18 cellular contexts compared by ENCODE assay signal in genomic region chr11:495537-495931, GRCh38. TPM values are rescaled to one million over a fixed set of nuclear protein-coding genes. Genes with fewer than 3 reads are reported as not detected.
DNase-seq lines count a peak whose midpoint lies in the region; ATAC-seq and TF ChIP-seq lines count a peak whose summit lies in the region.
"Had no signal": no experiment of that assay in that cellular context is flagged by ENCODE, and none has a peak within 500 bp of the region (broad histone marks: within the 10 kb centered on the region; RNA-seq: fewer than 3 reads in every experiment).

No MANE protein-coding gene starts in this region.

- no peaks in the 10 kb centered on the region for H3K9me3 ChIP-seq in Caco-2

- in situ Hi-C loops in ACHN (cut with HindIII; ENCODE audit: low pct_ligation_motif_present, low pct_unique_long_range_greater_than_20kb, low sequenced_read_pairs) = no loop called here

- H3K27ac Mint-ChIP-seq in Caco-2 (ENCODE audit: unreplicated experiment) = peak overlapping the region; percentile 71
- H3K27ac Mint-ChIP-seq in WTC11 = peak overlapping the region; percentile 91; the same call in 1 of the 2 replicates
- H3K27ac Mint-ChIP-seq: B cell had no signal

- H3K4me3 Mint-ChIP-seq in Caco-2 (ENCODE audit: unreplicated experiment) = no peak overlapping the region
- H3K4me3 Mint-ChIP-seq in WTC11 = no peak overlapping the region
- H3K4me3 Mint-ChIP-seq: activated naive CD4-positive, alpha-beta T cell treated with anti-CD3 and anti-CD28 coated beads, Interleukin-2, amount 50 U/mL, for 24 hours; B cell; naive thymus-derived CD4-positive, alpha-beta T cell had no signal

- intact Hi-C loops in Caco-2 (cut with micrococcal nuclease; ENCODE audit: unreplicated experiment) = no loop called here

- H3K4me1 Mint-ChIP-seq in Caco-2 (ENCODE audit: low read depth, unreplicated experiment) (no peaks in the 10 kb centered on the region), WTC11 (no peaks in the 10 kb centered on the region)
- H3K4me1 Mint-ChIP-seq: activated naive CD4-positive, alpha-beta T cell treated with anti-CD3 and anti-CD28 coated beads, Interleukin-2, amount 50 U/mL, for 24 hours; B cell had no signal

- no peaks in the 10 kb centered on the region for H3K27me3 ChIP-seq in ACC112 (ENCODE audit: insufficient read depth, low read length)
- no peaks in the 10 kb centered on the region for H3K27me3 ChIP-seq in Caco-2 (replicated peaks; ENCODE audit: control insufficient read depth, insufficient read depth, low read length)
- no peaks in the 10 kb centered on the region for H3K27me3 ChIP-seq in layer of hippocampus (ENCODE audit: control insufficient read depth, insufficient read depth, low read length)

- H3K27me3 Mint-ChIP-seq in Caco-2 (ENCODE audit: insufficient read depth, unreplicated experiment) (no peaks in the 10 kb centered on the region), WTC11 (ENCODE audit: low read depth) (peaks cover 2% of the 10 kb centered on the region; the same call in 1 of the 2 replicates)
- H3K27me3 Mint-ChIP-seq: activated naive CD4-positive, alpha-beta T cell treated with anti-CD3 and anti-CD28 coated beads, Interleukin-2, amount 50 U/mL, for 24 hours; B cell; naive thymus-derived CD4-positive, alpha-beta T cell had no signal

- peaks cover 13% of the 10 kb centered on the region; the same call in 1 of the 2 replicates for H3K36me3 ChIP-seq in ACC112 (ENCODE audit: insufficient read depth, low read length)
- peaks cover 9% of the 10 kb centered on the region for H3K36me3 ChIP-seq in Caco-2 (ENCODE audit: control insufficient read depth, insufficient read depth, low read length)

- no peak for ATAC-seq in WTC11
- ATAC-seq in HG03095 (IDR thresholded peaks at IDR 0.05; ENCODE audit: unreplicated experiment) = no peak
- ATAC-seq: naive thymus-derived CD4-positive, alpha-beta T cell had no signal

- no peaks in the 10 kb centered on the region for H3K79me2 ChIP-seq in ACC112 (ENCODE audit: control insufficient read depth, insufficient read depth, low read length, unreplicated experiment)

- peaks cover 93% of the 10 kb centered on the region for H3K36me3 Mint-ChIP-seq in Caco-2 (ENCODE audit: insufficient read depth, unreplicated experiment)
- peaks cover 53% of the 10 kb centered on the region for H3K36me3 Mint-ChIP-seq in WTC11

- no peak overlapping the region for H2AFZ ChIP-seq in ACC112 (ENCODE audit: low read length, unreplicated experiment)

- H3K27ac ChIP-seq in ACC112 (ENCODE audit: low read depth, low read length) (0 out of 2 replicates have a peak overlapping the region, but pooled peaks have one; percentile 21), layer of hippocampus (ENCODE audit: low read depth, low read length) (peak overlapping the region; percentile 95)

- no TSS peak for BruUV-seq in Caco-2 (replicated peaks; lab: Mats Ljungman, UMichigan)

- no peak overlapping the region for H3K4me3 ChIP-seq in ACC112 (ENCODE audit: low read depth, low read length)
- no peak overlapping the region for H3K4me3 ChIP-seq in Caco-2 (ENCODE audit: low read depth, low read length)

- TF ChIP-seq CTCF in Caco-2 (IDR thresholded peaks at IDR 0.05; ENCODE audit: insufficient read depth in 1 of 2, low read depth in 1 of 2, low read length in 1 of 2, severe bottlenecking in 1 of 2, unreplicated experiment in 1 of 2) (no peak), WTC11 (IDR thresholded peaks at IDR 0.05) (no peak)

- DNase-seq in Caco-2 (no peak), WTC11 (ENCODE audit: low spot score) (no peak), NCI-H69 (lab: John Stamatoyannopoulos, UW) (no peak), ACHN (no peak)
- DNase-seq: activated CD4-positive, alpha-beta T cell treated with anti-CD3 and anti-CD28 coated beads, Interleukin-2, amount 50 U/mL, for 1 hour; activated T-cell treated with anti-CD3 and anti-CD28 coated beads, Interleukin-2, amount 50 U/mL, for 1 hour; effector CD4-positive, alpha-beta T cell; naive thymus-derived CD4-positive, alpha-beta T cell; NCI-H1694 treated with DMSO at 0.1 percent for 48 hours; NCI-H2227 treated with DMSO at 0.1 percent for 48 hours; small intestine; stimulated activated CD4-positive, alpha-beta T cell treated with anti-CD3 and anti-CD28 coated beads, Interleukin-4, amount 100 ng/mL, for 1 hour had no signal

- CTCF ChIA-PET in Caco-2 (lab: Charles Lee) = no interaction called here
- CTCF ChIA-PET in WTC11 (lab: Charles Lee) = no interaction called here

- H3K4me1 ChIP-seq in ACC112 (ENCODE audit: control insufficient read depth, insufficient read depth, low read length, unreplicated experiment) = no peaks in the 10 kb centered on the region
- no peaks in the 10 kb centered on the region for H3K4me1 ChIP-seq in Caco-2

- H3K9me3 Mint-ChIP-seq in Caco-2 (ENCODE audit: unreplicated experiment) (no peaks in the 10 kb centered on the region), WTC11 (peaks cover 14% of the 10 kb centered on the region)
- H3K9me3 Mint-ChIP-seq: activated naive CD4-positive, alpha-beta T cell treated with anti-CD3 and anti-CD28 coated beads, Interleukin-2, amount 50 U/mL, for 24 hours; naive thymus-derived CD4-positive, alpha-beta T cell had no signal

- POLR2A ChIA-PET in Caco-2 (lab: Charles Lee) = no interaction called here
- POLR2A ChIA-PET in WTC11 (lab: Charles Lee) = no interaction called here

TF ChIP-seq in WTC11, 78 proteins besides CTCF, POLR2A, EP300 and RAD21:
- TF ChIP-seq, protein P1, sequence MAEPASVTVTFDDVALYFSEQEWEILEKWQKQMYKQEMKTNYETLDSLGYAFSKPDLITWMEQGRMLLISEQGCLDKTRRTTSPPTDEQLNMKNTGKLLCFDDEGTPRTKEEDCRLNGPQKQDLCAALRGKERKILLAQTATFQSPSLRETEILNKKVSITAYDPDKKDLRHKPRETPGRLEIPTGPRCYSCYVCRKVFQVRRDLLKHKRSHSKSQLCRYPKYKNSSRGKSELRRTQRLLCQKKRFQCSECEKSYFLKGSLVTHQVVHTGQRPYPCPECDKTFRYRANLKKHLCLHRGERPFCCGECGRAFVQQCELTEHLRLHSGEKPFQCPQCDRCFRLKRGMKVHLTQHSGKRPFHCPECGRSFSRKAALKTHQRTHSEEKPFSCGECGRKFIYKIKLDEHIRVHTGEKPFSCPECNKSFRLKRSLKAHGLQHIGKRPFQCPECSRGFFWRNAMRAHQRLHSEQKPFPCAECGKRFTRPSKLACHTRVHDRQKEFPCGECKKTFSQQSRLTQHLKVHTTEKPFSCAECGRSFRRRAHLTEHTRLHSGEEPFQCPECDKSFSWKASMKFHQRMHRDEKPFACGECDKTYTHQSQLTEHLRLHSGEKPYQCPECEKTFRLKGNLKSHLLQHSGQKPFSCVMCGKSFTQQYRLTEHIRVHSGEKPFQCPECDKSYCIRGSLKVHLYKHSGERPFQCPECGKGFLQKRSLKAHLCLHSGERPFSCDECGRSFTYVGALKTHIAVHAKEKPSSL (CRISPR knock-in tag; conservative IDR thresholded peaks at IDR 0.05) = no peak
- TF ChIP-seq FOXK1 (CRISPR knock-in tag; IDR thresholded peaks at IDR 0.05) = no peak
- no peak for TF ChIP-seq MYBL2 (CRISPR knock-in tag; IDR thresholded peaks at IDR 0.05)

RNA-seq across cellular contexts. Expression of gene RNH1, which starts 11.5 kb away (rescaled TPM):
- 134 and 136 TPM in 2 replicates for total RNA-seq in Caco-2 (2022)
- 59.0 to 67.5 TPM (median 60.4 TPM) in 3 replicates for total RNA-seq in WTC11 (2021)

RNA-seq across cellular contexts. Expression of gene HRAS, which starts 39.8 kb away (rescaled TPM):
- total RNA-seq in Caco-2 (2022) (60.2 and 69.0 TPM in 2 replicates), WTC11 (2021) (42.9 to 62.4 TPM (median 48.3 TPM) in 3 replicates)

RNA-seq across cellular contexts. Expression of gene LRRC56, which starts 41.8 kb away (rescaled TPM):
- total RNA-seq in Caco-2 (2022) (4.3 and 4.4 TPM in 2 replicates), WTC11 (2021) (2.3 to 3.4 TPM (median 2.5 TPM) in 3 replicates)
- total RNA-seq: HT1080 had no signal

RNA-seq across cellular contexts. Expression of gene PTDSS2, which starts 45.5 kb away (rescaled TPM):
- total RNA-seq in Caco-2 (2022) (40.6 and 44.3 TPM in 2 replicates), WTC11 (2021) (49.5 to 56.8 TPM (median 55.2 TPM) in 3 replicates)

RNA-seq across cellular contexts. Expression of gene ANO9, which starts 53.7 kb away (rescaled TPM):
- 85.5 and 92.6 TPM in 2 replicates for total RNA-seq in Caco-2 (2022)
- 13.2 to 17.6 TPM (median 16.6 TPM) in 3 replicates for total RNA-seq in WTC11 (2021)
- total RNA-seq: HT1080 had no signal
